Comparison of ENCODE assay signal across 1 cellular context in the genomic region with DNA sequence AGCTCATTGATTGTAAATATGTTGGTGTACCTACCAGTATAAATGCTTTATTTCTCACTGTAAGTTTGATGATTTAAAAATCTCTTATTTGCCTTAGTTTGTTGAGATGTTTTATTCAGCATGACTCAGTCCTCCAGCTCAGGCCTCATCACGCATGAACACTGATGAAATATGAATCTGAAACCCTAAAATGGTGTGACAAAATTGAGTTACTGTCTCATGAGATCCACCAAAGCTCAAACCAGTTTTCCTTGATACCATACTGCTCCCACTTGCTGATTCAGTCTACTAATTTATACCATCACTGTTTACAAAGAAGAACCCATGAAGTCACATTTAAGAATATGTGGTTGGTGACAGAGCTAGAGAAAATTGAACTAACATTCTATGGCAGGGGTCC.
TF ChIP-seq lines count a peak whose summit lies in the region.

No MANE protein-coding gene starts in this region.

TF ChIP-seq in GM12878, 131 proteins besides CTCF, POLR2A, EP300 and RAD21 (continued from another document):
- TF ChIP-seq, protein P1, sequence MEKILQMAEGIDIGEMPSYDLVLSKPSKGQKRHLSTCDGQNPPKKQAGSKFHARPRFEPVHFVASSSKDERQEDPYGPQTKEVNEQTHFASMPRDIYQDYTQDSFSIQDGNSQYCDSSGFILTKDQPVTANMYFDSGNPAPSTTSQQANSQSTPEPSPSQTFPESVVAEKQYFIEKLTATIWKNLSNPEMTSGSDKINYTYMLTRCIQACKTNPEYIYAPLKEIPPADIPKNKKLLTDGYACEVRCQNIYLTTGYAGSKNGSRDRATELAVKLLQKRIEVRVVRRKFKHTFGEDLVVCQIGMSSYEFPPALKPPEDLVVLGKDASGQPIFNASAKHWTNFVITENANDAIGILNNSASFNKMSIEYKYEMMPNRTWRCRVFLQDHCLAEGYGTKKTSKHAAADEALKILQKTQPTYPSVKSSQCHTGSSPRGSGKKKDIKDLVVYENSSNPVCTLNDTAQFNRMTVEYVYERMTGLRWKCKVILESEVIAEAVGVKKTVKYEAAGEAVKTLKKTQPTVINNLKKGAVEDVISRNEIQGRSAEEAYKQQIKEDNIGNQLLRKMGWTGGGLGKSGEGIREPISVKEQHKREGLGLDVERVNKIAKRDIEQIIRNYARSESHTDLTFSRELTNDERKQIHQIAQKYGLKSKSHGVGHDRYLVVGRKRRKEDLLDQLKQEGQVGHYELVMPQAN (conservative IDR thresholded peaks at IDR 0.05) = no peak
- TF ChIP-seq TAF1 (IDR thresholded peaks at IDR 0.05; ENCODE audit: borderline replicate concordance, low read depth, low read length) (no peak), SREBF1 (IDR thresholded peaks at IDR 0.05; ENCODE audit: low read length) (no peak), FOXK2 (IDR thresholded peaks at IDR 0.05) (no peak), SREBF2 (IDR thresholded peaks at IDR 0.05; ENCODE audit: low read length) (no peak), GABPA (IDR thresholded peaks at IDR 0.05; ENCODE audit: low read depth) (no peak)
TF ChIP-seq in GM12878: peak in this region for 0.
